ENCODE assay signal across 27 cellular contexts in genomic region chr10:14773551-14774213, GRCh38. TPM values are rescaled to one million over a fixed set of nuclear protein-coding genes. Genes with fewer than 3 reads are reported as not detected.
DNase-seq lines count a peak whose midpoint lies in the region; ATAC-seq, FAIRE-seq and TF ChIP-seq lines count a peak whose summit lies in the region.
"Had no signal": no experiment of that assay in that cellular context is flagged by ENCODE, and none has a peak within 500 bp of the region (broad histone marks: within the 10 kb centered on the region; RNA-seq: fewer than 3 reads in every experiment).

No MANE protein-coding gene starts in this region.

- peak; percentile 34 for DNase-seq in ACHN
- peak; percentile 18 for DNase-seq in RCC 7860 (ENCODE audit: low spot score)
- no peak for DNase-seq in epithelial cell of proximal tubule (ENCODE audit: low read depth)
- DNase-seq in CD4-positive, alpha-beta memory T cell: no peak
- DNase-seq in SJCRH30: no peak
- no peak for DNase-seq in T-helper 2 cell treated with Interferon-gamma antibody and Interleukin-4, amounts not matched to agents 5 μg/mL and 100 μg/mL, for 36 hours (ENCODE audit: low spot score)
- DNase-seq: activated CD4-positive, alpha-beta memory T cell treated with anti-CD3 and anti-CD28 coated beads, Interleukin-2, amount 10 ng/mL, durations not matched to agents 7 days and 5 days; activated CD8-positive, alpha-beta memory T cell treated with anti-CD3 and anti-CD28 coated beads, Interleukin-2, amount 50 U/mL, for 48 hours; anterior cingulate cortex; caudate nucleus; COR-L47; dermis blood vessel endothelial cell; DMS53; NCI-H2081 treated with DMSO at 0.1 percent for 48 hours; NCI-H226; psoas muscle; stimulated activated naive CD8-positive, alpha-beta T cell treated with anti-CD3 and anti-CD28 coated beads, Interleukin-15, Interleukin-2, amounts not matched to agents 100 U/mL and 50 U/mL, for 24 hours; thyroid gland had no signal

- intact Hi-C loops in CD4-positive, alpha-beta memory T cell (cut with micrococcal nuclease): no loop called here

- peak; percentile 16 for TF ChIP-seq CTCF in epithelial cell of proximal tubule (conservative IDR thresholded peaks at IDR 0.05; ENCODE audit: low read depth, low read length)

- H3K9ac ChIP-seq in mucosa of rectum (ENCODE audit: low read depth in 1 of 2, low read length in 2 of 2): no peak overlapping the region

- H3K27ac ChIP-seq in mucosa of rectum (ENCODE audit: low read depth in 2 of 2, low read length in 2 of 2) (peak overlapping the region; percentile 35 to 66), SJCRH30 (no peak overlapping the region)
- H3K27ac ChIP-seq in CD4-positive, alpha-beta memory T cell (ENCODE audit: low read depth, low read length): no peak overlapping the region
- H3K27ac ChIP-seq: psoas muscle, SJSA1, thyroid gland had no signal

- ATAC-seq in GM18519 (IDR thresholded peaks at IDR 0.05; ENCODE audit: low FRiP score, unreplicated experiment): no peak
- ATAC-seq: activated CD4-positive, CD25-positive, alpha-beta regulatory T cell treated with anti-CD3 and anti-CD28 coated beads, Interleukin-2, amount 50 U/mL, for 24 hours; activated naive CD4-positive, alpha-beta T cell treated with anti-CD3 and anti-CD28 coated beads, Interleukin-2, amount 50 U/mL, for 72 hours; activated T-helper 17 cell treated with anti-CD3 and anti-CD28 coated beads, Interleukin-2, amount 50 U/mL, for 72 hours; psoas muscle; stimulated activated naive CD8-positive, alpha-beta T cell treated with anti-CD3 and anti-CD28 coated beads, Interleukin-15, Interleukin-2, amounts not matched to agents 100 U/mL and 50 U/mL, for 24 hours had no signal

- H3K4me1 Mint-ChIP-seq in CD4-positive, alpha-beta memory T cell: peaks cover 0 to 6% (median 1%) of the 10 kb centered on the region in 4 donors
- H3K4me1 Mint-ChIP-seq in T-helper 2 cell treated with Interferon-gamma antibody and Interleukin-4, amounts not matched to agents 5 μg/mL and 100 μg/mL, for 36 hours (ENCODE audit: low read depth): peaks cover 4% of the 10 kb centered on the region
- H3K4me1 Mint-ChIP-seq: activated CD4-positive, alpha-beta memory T cell treated with anti-CD3 and anti-CD28 coated beads, Interleukin-2, amount 10 ng/mL, durations not matched to agents 7 days and 5 days; activated T-helper 17 cell treated with anti-CD3 and anti-CD28 coated beads, Interleukin-2, amount 50 U/mL, for 72 hours had no signal

- CTCF ChIA-PET in CD4-positive, alpha-beta memory T cell (lab: Charles Lee; ENCODE audit: partially characterized antibody): no interaction called here

- H3K4me1 ChIP-seq in mucosa of rectum (ENCODE audit: control insufficient read depth in 2 of 2, insufficient read depth in 2 of 2, low read length in 2 of 2): peaks cover 2 to 5% of the 10 kb centered on the region in 2 donors
- no peaks in the 10 kb centered on the region for H3K4me1 ChIP-seq in CD4-positive, alpha-beta memory T cell (ENCODE audit: insufficient read depth, low read length)
- H3K4me1 ChIP-seq in SJCRH30: no peaks in the 10 kb centered on the region
- H3K4me1 ChIP-seq: HAP-1, psoas muscle, thyroid gland had no signal

- no peaks in the 10 kb centered on the region for H3K27me3 Mint-ChIP-seq in CD4-positive, alpha-beta memory T cell
- peaks cover 16% of the 10 kb centered on the region for H3K27me3 Mint-ChIP-seq in T-helper 2 cell treated with Interferon-gamma antibody and Interleukin-4, amounts not matched to agents 5 μg/mL and 100 μg/mL, for 36 hours (ENCODE audit: low read depth)
- H3K27me3 Mint-ChIP-seq: activated T-helper 17 cell treated with anti-CD3 and anti-CD28 coated beads, Interleukin-2, amount 50 U/mL, for 72 hours had no signal

- H3K27me3 ChIP-seq in mucosa of rectum (ENCODE audit: control insufficient read depth in 2 of 2, insufficient read depth in 2 of 2, low read length in 2 of 2) (no peaks in the 10 kb centered on the region), SJCRH30 (no peaks in the 10 kb centered on the region)
- H3K27me3 ChIP-seq in CD4-positive, alpha-beta memory T cell (ENCODE audit: insufficient read depth, low read length): no peaks in the 10 kb centered on the region
- H3K27me3 ChIP-seq: SJSA1, thyroid gland had no signal

- H3K27ac Mint-ChIP-seq in CD4-positive, alpha-beta memory T cell: no peak overlapping the region
- no peak overlapping the region for H3K27ac Mint-ChIP-seq in T-helper 2 cell treated with Interferon-gamma antibody and Interleukin-4, amounts not matched to agents 5 μg/mL and 100 μg/mL, for 36 hours
- H3K27ac Mint-ChIP-seq: activated CD4-positive, alpha-beta memory T cell treated with anti-CD3 and anti-CD28 coated beads, Interleukin-2, amount 10 ng/mL, durations not matched to agents 7 days and 5 days; activated naive CD4-positive, alpha-beta T cell treated with anti-CD3 and anti-CD28 coated beads, Interleukin-2, amount 50 U/mL, for 72 hours; activated T-helper 17 cell treated with anti-CD3 and anti-CD28 coated beads, Interleukin-2, amount 50 U/mL, for 72 hours had no signal

- FAIRE-seq in RCC 7860 (lab: Jason Lieb, UNC): peak; percentile 69
- FAIRE-seq: A549, frontal cortex had no signal

- in situ Hi-C loops in ACHN (cut with HindIII; ENCODE audit: low pct_ligation_motif_present, low pct_unique_long_range_greater_than_20kb, low sequenced_read_pairs): no loop called here

- H3K36me3 Mint-ChIP-seq in CD4-positive, alpha-beta memory T cell: no peaks in the 10 kb centered on the region
- no peaks in the 10 kb centered on the region for H3K36me3 Mint-ChIP-seq in T-helper 2 cell treated with Interferon-gamma antibody and Interleukin-4, amounts not matched to agents 5 μg/mL and 100 μg/mL, for 36 hours (ENCODE audit: low read depth)
- H3K36me3 Mint-ChIP-seq: activated naive CD4-positive, alpha-beta T cell treated with anti-CD3 and anti-CD28 coated beads, Interleukin-2, amount 50 U/mL, for 72 hours had no signal

- H3K4me3 ChIP-seq in epithelial cell of proximal tubule (ENCODE audit: low read depth, low read length): peak overlapping the region; percentile 24
- no peak overlapping the region for H3K4me3 ChIP-seq in mucosa of rectum (ENCODE audit: low read length in 2 of 2)
- no peak overlapping the region for H3K4me3 ChIP-seq in CD4-positive, alpha-beta memory T cell (ENCODE audit: low read length in 2 of 2)
- no peak overlapping the region for H3K4me3 ChIP-seq in SJCRH30
- H3K4me3 ChIP-seq: A549, HAP-1, psoas muscle, SJSA1, thyroid gland had no signal

- no peaks in the 10 kb centered on the region for H3K9me3 Mint-ChIP-seq in CD4-positive, alpha-beta memory T cell
- H3K9me3 Mint-ChIP-seq in T-helper 2 cell treated with Interferon-gamma antibody and Interleukin-4, amounts not matched to agents 5 μg/mL and 100 μg/mL, for 36 hours: no peaks in the 10 kb centered on the region
- H3K9me3 Mint-ChIP-seq: activated CD4-positive, alpha-beta memory T cell treated with anti-CD3 and anti-CD28 coated beads, Interleukin-2, amount 10 ng/mL, durations not matched to agents 7 days and 5 days; activated naive CD4-positive, alpha-beta T cell treated with anti-CD3 and anti-CD28 coated beads, Interleukin-2, amount 50 U/mL, for 72 hours; activated T-helper 17 cell treated with anti-CD3 and anti-CD28 coated beads, Interleukin-2, amount 50 U/mL, for 72 hours had no signal

- no peaks in the 10 kb centered on the region for H3K36me3 ChIP-seq in mucosa of rectum (ENCODE audit: control insufficient read depth in 2 of 2, insufficient read depth in 2 of 2, low read length in 2 of 2)
- no peaks in the 10 kb centered on the region for H3K36me3 ChIP-seq in CD4-positive, alpha-beta memory T cell (ENCODE audit: insufficient read depth, low read length)
- no peaks in the 10 kb centered on the region for H3K36me3 ChIP-seq in SJCRH30
- H3K36me3 ChIP-seq: HAP-1, SJSA1, thyroid gland had no signal

- POLR2A ChIA-PET in CD4-positive, alpha-beta memory T cell (lab: Charles Lee; ENCODE audit: partially characterized antibody): no interaction called here

- H3K9me3 ChIP-seq in mucosa of rectum (ENCODE audit: control insufficient read depth in 2 of 2, low read length in 2 of 2): no peaks in the 10 kb centered on the region
- H3K9me3 ChIP-seq in CD4-positive, alpha-beta memory T cell (ENCODE audit: control insufficient read depth in 1 of 2, low read length in 2 of 2): no peaks in the 10 kb centered on the region
- no peaks in the 10 kb centered on the region for H3K9me3 ChIP-seq in SJCRH30 (replicated peaks)
- H3K9me3 ChIP-seq: A549, HAP-1, psoas muscle, SJSA1, thyroid gland had no signal

- H3K4me3 Mint-ChIP-seq in CD4-positive, alpha-beta memory T cell: no peak overlapping the region
- no peak overlapping the region for H3K4me3 Mint-ChIP-seq in T-helper 2 cell treated with Interferon-gamma antibody and Interleukin-4, amounts not matched to agents 5 μg/mL and 100 μg/mL, for 36 hours
- H3K4me3 Mint-ChIP-seq: activated CD4-positive, alpha-beta memory T cell treated with anti-CD3 and anti-CD28 coated beads, Interleukin-2, amount 10 ng/mL, durations not matched to agents 7 days and 5 days; activated T-helper 17 cell treated with anti-CD3 and anti-CD28 coated beads, Interleukin-2, amount 50 U/mL, for 72 hours had no signal

RNA-seq across cellular contexts. Expression of gene FAM107B, which starts 1.0 kb away (rescaled TPM):
- 25.7 and 46.0 TPM in 2 replicates for total RNA-seq in epithelial cell of proximal tubule
- 100 to 1,000 TPM; 191 to 202 TPM for total RNA-seq in CD4-positive, alpha-beta memory T cell
- polyA plus RNA-seq in CD4-positive, alpha-beta memory T cell: 100 to 1,000 TPM; 273 to 346 TPM
- total RNA-seq in SJCRH30 (2014; rRNA removed; shearing (Covaris generic)): 17.7 and 21.7 TPM in 2 replicates

Comparison
In these comparisons a context has a peak if more than half of its experiments do, and no peak if none do; other contexts are left out.
1. DNase-seq: peak in ACHN (single experiment) and RCC 7860 (single experiment); none in epithelial cell of proximal tubule (single experiment), CD4-positive, alpha-beta memory T cell (0 of 5), SJCRH30 (0 of 2) and T-helper 2 cell treated with Interferon-gamma antibody and Interleukin-4, amounts not matched to agents 5 μg/mL and 100 μg/mL, for 36 hours (single experiment).
2. H3K27ac ChIP-seq: peak in mucosa of rectum (2 of 2); none in CD4-positive, alpha-beta memory T cell (single experiment) and SJCRH30 (single experiment).